20 cellular contexts compared by ENCODE assay signal in genomic region chr14:33742166-33742565, GRCh38.
DNase-seq lines count a peak whose midpoint lies in the region; ATAC-seq and TF ChIP-seq lines count a peak whose summit lies in the region.
"Had no signal": no experiment of that assay in that cellular context is flagged by ENCODE, and none has a peak within 500 bp of the region (broad histone marks: within the 10 kb centered on the region; RNA-seq: fewer than 3 reads in every experiment).

No MANE protein-coding gene starts in this region.

- no peaks in the 10 kb centered on the region for H3K36me3 Mint-ChIP-seq in GM23338 (ENCODE audit: low read depth)
- H3K36me3 Mint-ChIP-seq: CD4-positive, CD25-positive, alpha-beta regulatory T cell; IgD-negative memory B cell had no signal

- H3K4me1 ChIP-seq in Karpas-422 (ENCODE audit: low read length) (peaks cover 13% of the 10 kb centered on the region), GM23338 (ENCODE audit: insufficient read depth) (no peaks in the 10 kb centered on the region), vagina (no peaks in the 10 kb centered on the region)
- H3K4me1 ChIP-seq: BE2C had no signal

- H3K36me3 ChIP-seq in Karpas-422 (ENCODE audit: insufficient read depth, low read length) = peaks cover 14% of the 10 kb centered on the region; the same call in 1 of the 2 replicates
- no peaks in the 10 kb centered on the region for H3K36me3 ChIP-seq in GM23338 (ENCODE audit: insufficient read depth)
- no peaks in the 10 kb centered on the region for H3K36me3 ChIP-seq in vagina
- H3K36me3 ChIP-seq: BE2C had no signal

- H3K4me2 ChIP-seq in Karpas-422 (ENCODE audit: low read depth, low read length, poor library complexity, severe bottlenecking) (no peak overlapping the region), GM23338 (no peak overlapping the region)

- DNase-seq in Karpas-422 (no peak), NCI-H226 (peak; percentile 32), astrocyte of the cerebellum (ENCODE audit: low read depth) (peak; percentile 22), GM23338 (ENCODE audit: low spot score) (no peak), vagina (ENCODE audit: extremely low spot score in 2 of 2) (no peak)
- DNase-seq in activated CD8-positive, alpha-beta memory T cell treated with anti-CD3 and anti-CD28 coated beads for 24 hours = no peak
- DNase-seq: ACHN; BE2C; C1 segment of cervical spinal cord; CD4-positive, CD25-positive, alpha-beta regulatory T cell; CD8-positive, alpha-beta memory T cell; COR-L47; DMS 273 treated with DMSO at 0.1 percent for 48 hours; DMS53; DND-41; EL; H9 had no signal

- H3F3A ChIP-seq in GM23338 (replicated peaks; ENCODE audit: low read depth) = no peaks in the 10 kb centered on the region

- no peak overlapping the region for H3K27ac Mint-ChIP-seq in GM23338
- H3K27ac Mint-ChIP-seq: CD4-positive, CD25-positive, alpha-beta regulatory T cell; CD8-positive, alpha-beta memory T cell; H9; IgD-negative memory B cell had no signal

- peaks cover 14% of the 10 kb centered on the region for H3K9me3 ChIP-seq in Karpas-422 (ENCODE audit: low read length)
- no peaks in the 10 kb centered on the region for H3K9me3 ChIP-seq in vagina
- H3K9me3 ChIP-seq: BE2C had no signal

- H2AFZ ChIP-seq in Karpas-422 (ENCODE audit: low read length) (peak overlapping the region; percentile 72), GM23338 (no peak overlapping the region)

- TF ChIP-seq POLR2A in vagina (IDR thresholded peaks at IDR 0.05) = no peak

- peaks cover 1% of the 10 kb centered on the region for H3K27me3 Mint-ChIP-seq in GM23338 (ENCODE audit: insufficient read depth, low read depth, poor library complexity)
- H3K27me3 Mint-ChIP-seq: CD8-positive, alpha-beta memory T cell; IgD-negative memory B cell had no signal

- intact Hi-C loops in vagina (cut with DNase I) = no loop called here

- H3K27ac ChIP-seq in Karpas-422 (ENCODE audit: low read length) (no peak overlapping the region), GM23338 (ENCODE audit: low read depth) (no peak overlapping the region), vagina (no peak overlapping the region)

- ATAC-seq in GM23338 = no peak
- ATAC-seq: GM12878, HepG2 had no signal

- H3K4me3 ChIP-seq in Karpas-422 (ENCODE audit: low read length) = no peak overlapping the region
- H3K4me3 ChIP-seq in astrocyte of the cerebellum (ENCODE audit: low read depth, low read length) = no peak overlapping the region
- no peak overlapping the region for H3K4me3 ChIP-seq in GM23338
- no peak overlapping the region for H3K4me3 ChIP-seq in vagina
- H3K4me3 ChIP-seq: GM12878 had no signal

- H3K9ac ChIP-seq in Karpas-422 (ENCODE audit: low read length) = no peak overlapping the region

- TF ChIP-seq CTCF in astrocyte of the cerebellum (IDR thresholded peaks at IDR 0.05; ENCODE audit: low read depth, low read length, missing control alignments) = no peak
- TF ChIP-seq CTCF in GM23338 (conservative IDR thresholded peaks at IDR 0.05; ENCODE audit: low read depth in 2 of 2) = no peak
- TF ChIP-seq CTCF in vagina (IDR thresholded peaks at IDR 0.05) = no peak

- in situ Hi-C loops in astrocyte of the cerebellum (cut with HindIII; ENCODE audit: low sequenced_read_pairs) = no loop called here

- H3K27me3 ChIP-seq in Karpas-422 (ENCODE audit: low read length) = no peaks in the 10 kb centered on the region
- no peaks in the 10 kb centered on the region for H3K27me3 ChIP-seq in GM23338 (ENCODE audit: insufficient read depth)
- H3K27me3 ChIP-seq in vagina = no peaks in the 10 kb centered on the region
- H3K27me3 ChIP-seq: BE2C had no signal

- H3K4me3 Mint-ChIP-seq in GM23338 = no peak overlapping the region
- H3K4me3 Mint-ChIP-seq: CD4-positive, CD25-positive, alpha-beta regulatory T cell; CD8-positive, alpha-beta memory T cell; H9; IgD-negative memory B cell had no signal

- H4K20me1 ChIP-seq in Karpas-422 (ENCODE audit: insufficient read depth, low read depth, low read length) (no peaks in the 10 kb centered on the region), GM23338 (replicated peaks; ENCODE audit: insufficient read depth) (no peaks in the 10 kb centered on the region)

- H3K9me3 Mint-ChIP-seq in GM23338 = peaks cover 8% of the 10 kb centered on the region; the same call in 2 of the 3 replicates

- H3K79me2 ChIP-seq in Karpas-422 (ENCODE audit: low read length) (no peaks in the 10 kb centered on the region), GM23338 (replicated peaks; ENCODE audit: insufficient read depth) (no peaks in the 10 kb centered on the region)

- no peaks in the 10 kb centered on the region for H3K9me2 ChIP-seq in Karpas-422 (replicated peaks; ENCODE audit: insufficient read depth, low read length)
- 0 out of 2 replicates have a peak, but pooled peaks cover 5% of the 10 kb centered on the region for H3K9me2 ChIP-seq in GM23338 (ENCODE audit: insufficient read depth)

- H3K4me1 Mint-ChIP-seq in GM23338 = peaks cover 4% of the 10 kb centered on the region; the same call in 2 of the 3 replicates
- H3K4me1 Mint-ChIP-seq: CD4-positive, CD25-positive, alpha-beta regulatory T cell; CD8-positive, alpha-beta memory T cell; IgD-negative memory B cell had no signal

TF ChIP-seq in GM23338, 12 proteins besides CTCF, POLR2A, EP300 and RAD21 (continues in another document):
- TF ChIP-seq NANOG (IDR thresholded peaks at IDR 0.05; ENCODE audit: borderline replicate concordance) (no peak), POLR2AphosphoS5 (IDR thresholded peaks at IDR 0.05; ENCODE audit: low read depth) (no peak), ZNF462 (CRISPR knock-in tag; IDR thresholded peaks at IDR 0.05) (no peak), ZNF114 (CRISPR knock-in tag; IDR thresholded peaks at IDR 0.05) (no peak)

Comparison
In these comparisons a context has a peak if more than half of its experiments do, and no peak if none do; other contexts are left out.
1. DNase-seq: peak in NCI-H226 (single experiment) and astrocyte of the cerebellum (single experiment); none in Karpas-422 (single experiment), activated CD8-positive, alpha-beta memory T cell treated with anti-CD3 and anti-CD28 coated beads for 24 hours (single experiment), GM23338 (single experiment) and vagina (0 of 2).